In the genomic region with DNA sequence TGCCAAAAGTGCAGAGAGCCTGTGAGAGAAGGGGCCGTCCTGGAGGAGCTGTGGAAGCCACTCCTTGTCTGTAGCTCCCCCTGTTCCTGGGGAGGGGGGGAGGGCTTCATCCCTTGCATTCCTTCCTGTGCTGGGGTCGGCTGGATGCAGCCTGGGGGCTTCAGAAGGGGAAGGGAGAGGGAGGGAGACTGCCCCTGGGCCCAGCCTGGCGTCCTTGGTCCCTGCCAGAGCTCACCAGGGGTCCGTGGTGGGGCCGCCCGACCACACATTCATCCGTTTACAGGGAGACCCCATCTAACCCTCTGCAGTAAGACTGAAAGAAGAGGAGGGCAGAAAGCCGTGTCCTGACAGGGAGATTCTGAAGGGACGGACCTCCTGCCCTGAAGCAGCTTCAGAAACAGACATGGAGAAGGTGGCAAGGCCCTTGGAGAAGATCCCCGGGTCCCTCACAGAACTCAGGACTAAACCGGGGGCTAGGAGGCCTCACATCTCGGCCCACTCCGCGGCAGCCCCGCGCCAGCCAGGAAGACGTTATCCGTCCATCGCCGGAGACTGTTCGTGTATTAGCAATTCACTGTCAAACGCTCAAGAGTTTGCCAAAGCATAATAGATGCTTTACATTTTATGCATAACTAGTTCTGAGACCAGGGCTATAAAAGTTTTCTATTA, we compare ENCODE assay signal across 19 cellular contexts.
A peak's percentile ranks its signal among the peaks of the same experiment; 100 is the strongest.
DNase-seq lines count a peak whose midpoint lies in the region; ATAC-seq and TF ChIP-seq lines count a peak whose summit lies in the region.
"Had no signal": no experiment of that assay in that cellular context is flagged by ENCODE, and none has a peak within 500 bp of the region (broad histone marks: within the 10 kb centered on the region; RNA-seq: fewer than 3 reads in every experiment).

No MANE protein-coding gene starts in this region.

- no CpG with 5 or more reads among the region's 22 CpGs for WGBS in mesendoderm (ENCODE audit: extremely low coverage, insufficient coverage, low lambda C conversion rate)
- 36 to 51% methylated on average over 15 to 21 of the region's 22 CpGs for WGBS in thyroid gland, 2 donors

- H2BK120ac ChIP-seq in mesendoderm (ENCODE audit: low read depth, low read length): no peak overlapping the region

- TF ChIP-seq POLR2A in thyroid gland (IDR thresholded peaks at IDR 0.05): no peak

- H4K8ac ChIP-seq in mesendoderm (ENCODE audit: low read depth, low read length): no peak overlapping the region

- H3K27me3 ChIP-seq in dorsolateral prefrontal cortex: peaks cover 0 to 14% (median 0%) of the 10 kb centered on the region in 45 donors
- no peaks in the 10 kb centered on the region for H3K27me3 ChIP-seq in mesendoderm (ENCODE audit: insufficient read depth, low read length, poor library complexity)
- no peaks in the 10 kb centered on the region for H3K27me3 ChIP-seq in thyroid gland
- H3K27me3 ChIP-seq in lower lobe of right lung (ENCODE audit: low read depth): peaks cover 16% of the 10 kb centered on the region
- H3K27me3 ChIP-seq: brain microvascular endothelial cell had no signal

- H3K36me3 ChIP-seq in mesendoderm (ENCODE audit: control insufficient read depth, insufficient read depth, low read length) (no peaks in the 10 kb centered on the region), thyroid gland (no peaks in the 10 kb centered on the region), lower lobe of right lung (no peaks in the 10 kb centered on the region)
- H3K36me3 ChIP-seq: brain microvascular endothelial cell had no signal

- no peak overlapping the region for H2AK5ac ChIP-seq in mesendoderm (ENCODE audit: low read length)

- peak overlapping the region; percentile 0 for H3K4ac ChIP-seq in mesendoderm (ENCODE audit: low read depth, low read length)

- no peak overlapping the region for H3K18ac ChIP-seq in mesendoderm (ENCODE audit: low read length)

- peak overlapping the region; percentile 50 for H3K56ac ChIP-seq in mesendoderm (ENCODE audit: low read length)

- TF ChIP-seq CTCF in dorsolateral prefrontal cortex (IDR thresholded peaks at IDR 0.05 in 54 of 56, conservative IDR thresholded peaks at IDR 0.05 in 2 of 56; ENCODE audit: low read depth in 1 of 56, partially characterized antibody in 56 of 56) (no peak), thyroid gland (IDR thresholded peaks at IDR 0.05) (no peak), lower lobe of right lung (IDR thresholded peaks at IDR 0.05) (no peak)

- no peak for ATAC-seq in HG03469 (IDR thresholded peaks at IDR 0.05; ENCODE audit: unreplicated experiment)
- ATAC-seq in lower lobe of right lung: no peak
- ATAC-seq: activated CD4-positive, alpha-beta T cell treated with anti-CD3 and anti-CD28 coated beads for 36 hours; naive thymus-derived CD4-positive, alpha-beta T cell had no signal

- H3K4me3 ChIP-seq in dorsolateral prefrontal cortex: peak overlapping the region in 10 of 59 donors; percentile 1 to 46 (median 24)
- H3K4me3 ChIP-seq in mesendoderm (ENCODE audit: low read length): no peak overlapping the region
- no peak overlapping the region for H3K4me3 ChIP-seq in thyroid gland (replicated peaks in 1 of 3)
- H3K4me3 ChIP-seq in lower lobe of right lung: no peak overlapping the region

- intact Hi-C loops in dorsolateral prefrontal cortex (cut with DNase I) (no loop called here), thyroid gland (cut with DNase I) (no loop called here), lower lobe of right lung (cut with DNase I) (no loop called here)

- H3K27ac ChIP-seq in dorsolateral prefrontal cortex (peak overlapping the region in 42 of 59 donors; percentile 9 to 83 (median 60)), mesendoderm (ENCODE audit: low read depth, low read length) (no peak overlapping the region), thyroid gland (peak overlapping the region; percentile 35 to 65 (median 60)), lower lobe of right lung (no peak overlapping the region)
- H3K27ac ChIP-seq: brain microvascular endothelial cell had no signal

- H3K4me1 ChIP-seq in mesendoderm (ENCODE audit: control insufficient read depth, low read depth, low read length) (no peaks in the 10 kb centered on the region), thyroid gland (peaks cover 11 to 20% of the 10 kb centered on the region in 2 donors), lower lobe of right lung (no peaks in the 10 kb centered on the region)
- H3K4me1 ChIP-seq: Caco-2 had no signal

- DNase-seq in activated effector memory CD4-positive, alpha-beta T cell treated with anti-CD3 and anti-CD28 coated beads, Interleukin-2, amount 50 U/mL, for 16 hours: peak; percentile 25
- no peak for DNase-seq in activated effector memory CD4-positive, alpha-beta T cell treated with Interleukin-2 at 50 U/mL for 16 hours
- DNase-seq in dorsolateral prefrontal cortex (peak in 4 of 10 donors; percentile 16 to 39 (median 26)), mesendoderm (peak; percentile 57), thyroid gland (no peak), NCI-H1092 treated with DMSO at 0.1 percent for 48 hours (lab: John Stamatoyannopoulos, UW) (no peak), lower lobe of right lung (no peak)
- DNase-seq: activated CD4-positive, alpha-beta T cell treated with anti-CD3 and anti-CD28 coated beads for 36 hours; activated naive CD8-positive, alpha-beta T cell treated with anti-CD3 and anti-CD28 coated beads, Interleukin-2, amount 10 ng/mL, durations not matched to agents 7 days and 5 days; brain microvascular endothelial cell; Caco-2; cortex of kidney; DND-41; mesenchymal stem cell; naive thymus-derived CD4-positive, alpha-beta T cell; NCI-H1417; NCI-H69; stimulated activated naive CD4-positive, alpha-beta T cell treated with Interleukin-2 at 50 U/mL for 16 hours had no signal

- H3K79me1 ChIP-seq in mesendoderm (ENCODE audit: low read length): no peaks in the 10 kb centered on the region

- H3K79me2 ChIP-seq in mesendoderm (ENCODE audit: control insufficient read depth, insufficient read depth, low read length): no peaks in the 10 kb centered on the region

- no peak overlapping the region for H3K4me2 ChIP-seq in mesendoderm (ENCODE audit: low read length)

- H2BK5ac ChIP-seq in mesendoderm (ENCODE audit: low read length): no peak overlapping the region

- no peak overlapping the region for H2BK15ac ChIP-seq in mesendoderm (replicated peaks; ENCODE audit: low read depth)

- no peak overlapping the region for H3K9ac ChIP-seq in mesendoderm (ENCODE audit: low read length)

- H3K9me3 ChIP-seq in thyroid gland (no peaks in the 10 kb centered on the region), lower lobe of right lung (no peaks in the 10 kb centered on the region)
- H3K9me3 ChIP-seq: Caco-2 had no signal

- H4K5ac ChIP-seq in mesendoderm (ENCODE audit: low read length): no peak overlapping the region

- H3K23ac ChIP-seq in mesendoderm (ENCODE audit: low read length): no peak overlapping the region

Comparison
In these comparisons a context has a peak if more than half of its experiments do, and no peak if none do; other contexts are left out.
1. DNase-seq: peak in activated effector memory CD4-positive, alpha-beta T cell treated with anti-CD3 and anti-CD28 coated beads, Interleukin-2, amount 50 U/mL, for 16 hours (single experiment) and mesendoderm (single experiment); none in activated effector memory CD4-positive, alpha-beta T cell treated with Interleukin-2 at 50 U/mL for 16 hours (single experiment), thyroid gland (0 of 2), NCI-H1092 treated with DMSO at 0.1 percent for 48 hours (single experiment) and lower lobe of right lung (single experiment).
2. H3K27ac ChIP-seq: peak in dorsolateral prefrontal cortex (42 of 59) and thyroid gland (3 of 3); none in mesendoderm (single experiment) and lower lobe of right lung (single experiment).